In the genomic region with DNA sequence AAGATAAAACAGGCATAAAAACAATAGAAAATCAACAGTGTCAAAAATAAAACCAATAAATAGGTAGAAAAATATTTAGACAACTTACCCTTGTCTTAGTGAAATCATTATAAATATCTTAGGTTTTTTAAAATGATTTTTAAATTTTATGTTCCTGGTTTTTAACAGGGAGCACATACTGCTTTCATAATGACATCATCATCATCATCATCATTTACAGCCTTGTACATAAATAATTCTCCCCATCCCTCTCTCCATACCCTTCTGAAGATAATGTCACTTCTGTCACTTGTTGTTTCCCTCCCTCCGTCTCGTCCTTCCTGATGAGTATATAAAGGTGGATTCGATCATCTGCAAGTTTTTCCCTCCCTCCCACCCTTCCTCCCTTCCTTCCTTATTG, we compare ENCODE assay signal across 43 cellular contexts. TPM values are rescaled to one million over a fixed set of nuclear protein-coding genes. Genes with fewer than 3 reads are reported as not detected.
"Had no signal": no experiment of that assay in that cellular context is flagged by ENCODE, and none has a peak within 500 bp of the region (broad histone marks: within the 10 kb centered on the region; RNA-seq: fewer than 3 reads in every experiment).

No MANE protein-coding gene starts in this region.

- FAIRE-seq: astrocyte, bronchial epithelial cell had no signal

- H3K9me3 Mint-ChIP-seq: brain had no signal

- ATAC-seq: activated naive CD4-positive, alpha-beta T cell treated with anti-CD3 and anti-CD28 coated beads, Interleukin-2, amount 50 U/mL, for 72 hours; activated naive CD8-positive, alpha-beta T cell treated with anti-CD3 and anti-CD28 coated beads, Interleukin-2, amount 50 U/mL, for 24 hours; activated T-cell treated with anti-CD3 and anti-CD28 coated beads, Interleukin-2, amount 50 U/mL, for 4 hours; activated T-cell treated with anti-CD3 and anti-CD28 coated beads, Interleukin-2, amount 50 U/mL, for 72 hours; activated T-helper 17 cell treated with anti-CD3 and anti-CD28 coated beads, Interleukin-2, amount 50 U/mL, for 72 hours; body of pancreas had no signal

- DNase-seq: activated effector memory CD4-positive, alpha-beta T cell treated with anti-CD3 and anti-CD28 coated beads, Interleukin-2, amount 50 U/mL, for 16 hours; activated effector memory CD4-positive, alpha-beta T cell treated with Interleukin-2 at 50 U/mL for 16 hours; activated gamma-delta T cell; activated gamma-delta T cell treated with Interleukin-2 at 50 U/mL for 16 hours; activated naive CD4-positive, alpha-beta T cell; activated naive CD4-positive, alpha-beta T cell treated with anti-CD3 and anti-CD28 coated beads for 36 hours; activated naive CD4-positive, alpha-beta T cell treated with anti-CD3 and anti-CD28 coated beads, Interleukin-2, amount 10 ng/mL, durations not matched to agents 7 days and 5 days; activated naive CD4-positive, alpha-beta T cell treated with anti-CD3 and anti-CD28 coated beads, Interleukin-2, amount 50 U/mL, for 16 hours; activated naive CD4-positive, alpha-beta T cell treated with Interleukin-2 at 50 U/mL for 16 hours; activated naive CD8-positive, alpha-beta T cell treated with anti-CD3 and anti-CD28 coated beads for 36 hours; activated naive CD8-positive, alpha-beta T cell treated with anti-CD3 and anti-CD28 coated beads, Interleukin-2, amount 10 ng/mL, durations not matched to agents 7 days and 5 days; activated naive CD8-positive, alpha-beta T cell treated with anti-CD3 and anti-CD28 coated beads, Interleukin-2, amount 50 U/mL, for 24 hours; activated T-cell treated with anti-CD3 and anti-CD28 coated beads, Interleukin-2, amount 50 U/mL, for 1 hour; activated T-cell treated with anti-CD3 and anti-CD28 coated beads, Interleukin-2, amount 50 U/mL, for 24 hours; activated T-cell treated with anti-CD3 and anti-CD28 coated beads, Interleukin-2, amount 50 U/mL, for 4 hours; activated T-cell treated with anti-CD3 and anti-CD28 coated beads, Interleukin-2, amount 50 U/mL, for 48 hours; activated T-cell treated with anti-CD3 and anti-CD28 coated beads, Interleukin-2, amount 50 U/mL, for 72 hours; adrenal gland; amniotic stem cell; amygdala; anterior cingulate cortex; aorta; body of pancreas; brain microvascular endothelial cell; caudate nucleus; central memory CD4-positive, alpha-beta T cell; cerebellar nuclear complex had no signal

- H3K27me3 Mint-ChIP-seq: activated naive CD4-positive, alpha-beta T cell treated with anti-CD3 and anti-CD28 coated beads, Interleukin-2, amount 10 ng/mL, durations not matched to agents 7 days and 5 days; activated naive CD4-positive, alpha-beta T cell treated with anti-CD3 and anti-CD28 coated beads, Interleukin-2, amount 50 U/mL, for 24 hours; activated naive CD8-positive, alpha-beta T cell; activated naive CD8-positive, alpha-beta T cell treated with anti-CD3 and anti-CD28 coated beads for 36 hours; activated naive CD8-positive, alpha-beta T cell treated with anti-CD3 and anti-CD28 coated beads, Interleukin-2, amount 10 ng/mL, durations not matched to agents 7 days and 5 days; activated naive CD8-positive, alpha-beta T cell treated with anti-CD3 and anti-CD28 coated beads, Interleukin-2, amount 50 U/mL, for 24 hours; activated T-cell treated with anti-CD3 and anti-CD28 coated beads, Interleukin-2, amount 50 U/mL, for 24 hours; activated T-helper 17 cell treated with anti-CD3 and anti-CD28 coated beads, Interleukin-2, amount 50 U/mL, for 72 hours; central memory CD8-positive, alpha-beta T cell had no signal

- H3K36me3 Mint-ChIP-seq: activated naive CD4-positive, alpha-beta T cell treated with anti-CD3 and anti-CD28 coated beads, Interleukin-2, amount 10 ng/mL, durations not matched to agents 7 days and 5 days; activated naive CD4-positive, alpha-beta T cell treated with anti-CD3 and anti-CD28 coated beads, Interleukin-2, amount 50 U/mL, for 24 hours; activated naive CD4-positive, alpha-beta T cell treated with anti-CD3 and anti-CD28 coated beads, Interleukin-2, amount 50 U/mL, for 72 hours; activated naive CD8-positive, alpha-beta T cell; activated naive CD8-positive, alpha-beta T cell treated with anti-CD3 and anti-CD28 coated beads for 36 hours; activated naive CD8-positive, alpha-beta T cell treated with anti-CD3 and anti-CD28 coated beads, Interleukin-2, amount 10 ng/mL, durations not matched to agents 7 days and 5 days; brain had no signal

- H3K4me1 ChIP-seq: adrenal gland, ascending aorta, body of pancreas, breast epithelium had no signal

- H3K4me1 Mint-ChIP-seq: activated naive CD4-positive, alpha-beta T cell treated with anti-CD3 and anti-CD28 coated beads, Interleukin-2, amount 10 ng/mL, durations not matched to agents 7 days and 5 days; activated naive CD4-positive, alpha-beta T cell treated with anti-CD3 and anti-CD28 coated beads, Interleukin-2, amount 50 U/mL, for 24 hours; activated naive CD8-positive, alpha-beta T cell treated with anti-CD3 and anti-CD28 coated beads for 36 hours; activated naive CD8-positive, alpha-beta T cell treated with anti-CD3 and anti-CD28 coated beads, Interleukin-2, amount 10 ng/mL, durations not matched to agents 7 days and 5 days; activated naive CD8-positive, alpha-beta T cell treated with anti-CD3 and anti-CD28 coated beads, Interleukin-2, amount 50 U/mL, for 24 hours; activated T-helper 17 cell treated with anti-CD3 and anti-CD28 coated beads, Interleukin-2, amount 50 U/mL, for 72 hours; brain; central memory CD8-positive, alpha-beta T cell had no signal

- H3K27ac Mint-ChIP-seq: activated naive CD4-positive, alpha-beta T cell treated with anti-CD3 and anti-CD28 coated beads for 36 hours; activated naive CD4-positive, alpha-beta T cell treated with anti-CD3 and anti-CD28 coated beads, Interleukin-2, amount 10 ng/mL, durations not matched to agents 7 days and 5 days; activated naive CD4-positive, alpha-beta T cell treated with anti-CD3 and anti-CD28 coated beads, Interleukin-2, amount 50 U/mL, for 24 hours; activated naive CD4-positive, alpha-beta T cell treated with anti-CD3 and anti-CD28 coated beads, Interleukin-2, amount 50 U/mL, for 72 hours; activated naive CD8-positive, alpha-beta T cell; activated naive CD8-positive, alpha-beta T cell treated with anti-CD3 and anti-CD28 coated beads for 36 hours; activated naive CD8-positive, alpha-beta T cell treated with anti-CD3 and anti-CD28 coated beads, Interleukin-2, amount 10 ng/mL, durations not matched to agents 7 days and 5 days; activated naive CD8-positive, alpha-beta T cell treated with anti-CD3 and anti-CD28 coated beads, Interleukin-2, amount 50 U/mL, for 24 hours; activated T-cell treated with anti-CD3 and anti-CD28 coated beads, Interleukin-2, amount 50 U/mL, for 24 hours; activated T-cell treated with anti-CD3 and anti-CD28 coated beads, Interleukin-2, amount 50 U/mL, for 72 hours; activated T-helper 1 cell treated with anti-CD3 and anti-CD28 coated beads, Interleukin-12 subunit alpha, Interleukin-12 subunit beta, Interleukin-2, Interleukin-4 antibody, amounts not matched to agents 30 ng/mL and 10 ng/mL and 1 ng/mL, durations not matched to agents 14 hours and 24 hours and 36 hours; activated T-helper 17 cell treated with anti-CD3 and anti-CD28 coated beads, Interleukin-2, amount 50 U/mL, for 72 hours; activated T-helper 2 cell treated with anti-CD3 and anti-CD28 coated beads, Interferon-gamma antibody, Interleukin-2, Interleukin-4, amounts not matched to agents 10 μg/mL and 5 μg/mL and 100 μg/mL, durations not matched to agents 14 hours and 24 hours and 36 hours; brain had no signal

- H3K27me3 ChIP-seq: adrenal gland, ascending aorta, body of pancreas, brain microvascular endothelial cell, breast epithelium, cardiac muscle cell had no signal

- H3K27ac ChIP-seq: adrenal gland, ascending aorta, body of pancreas, brain microvascular endothelial cell, breast epithelium, cardiac muscle cell had no signal

- H3K9me3 ChIP-seq: ascending aorta, body of pancreas, breast epithelium had no signal

- H3K36me3 ChIP-seq: adrenal gland, ascending aorta, brain microvascular endothelial cell, breast epithelium, cardiac muscle cell had no signal

- H3K4me3 Mint-ChIP-seq: activated naive CD4-positive, alpha-beta T cell treated with anti-CD3 and anti-CD28 coated beads for 36 hours; activated naive CD4-positive, alpha-beta T cell treated with anti-CD3 and anti-CD28 coated beads, Interleukin-2, amount 10 ng/mL, durations not matched to agents 7 days and 5 days; activated naive CD4-positive, alpha-beta T cell treated with anti-CD3 and anti-CD28 coated beads, Interleukin-2, amount 50 U/mL, for 24 hours; activated naive CD8-positive, alpha-beta T cell; activated naive CD8-positive, alpha-beta T cell treated with anti-CD3 and anti-CD28 coated beads for 36 hours; activated naive CD8-positive, alpha-beta T cell treated with anti-CD3 and anti-CD28 coated beads, Interleukin-2, amount 10 ng/mL, durations not matched to agents 7 days and 5 days; activated naive CD8-positive, alpha-beta T cell treated with anti-CD3 and anti-CD28 coated beads, Interleukin-2, amount 50 U/mL, for 24 hours; activated T-cell treated with anti-CD3 and anti-CD28 coated beads, Interleukin-2, amount 50 U/mL, for 24 hours; activated T-cell treated with anti-CD3 and anti-CD28 coated beads, Interleukin-2, amount 50 U/mL, for 4 hours; activated T-cell treated with anti-CD3 and anti-CD28 coated beads, Interleukin-2, amount 50 U/mL, for 72 hours; activated T-helper 1 cell treated with anti-CD3 and anti-CD28 coated beads, Interleukin-12 subunit alpha, Interleukin-12 subunit beta, Interleukin-2, Interleukin-4 antibody, amounts not matched to agents 30 ng/mL and 10 ng/mL and 1 ng/mL, durations not matched to agents 14 hours and 24 hours and 36 hours; activated T-helper 17 cell treated with anti-CD3 and anti-CD28 coated beads, Interleukin-2, amount 50 U/mL, for 72 hours; brain; central memory CD8-positive, alpha-beta T cell had no signal

- H3K4me3 ChIP-seq: adrenal gland, ascending aorta, body of pancreas, breast epithelium, cardiac muscle cell had no signal

RNA-seq across cellular contexts. Expression of gene CDH9, which starts 56.6 kb away (rescaled TPM):
- total RNA-seq: activated naive CD4-positive, alpha-beta T cell treated with anti-CD3 and anti-CD28 coated beads for 36 hours; activated naive CD4-positive, alpha-beta T cell treated with anti-CD3 and anti-CD28 coated beads, Interleukin-2, amount 50 U/mL, for 72 hours; activated naive CD8-positive, alpha-beta T cell treated with anti-CD3 and anti-CD28 coated beads for 36 hours; activated naive CD8-positive, alpha-beta T cell treated with anti-CD3 and anti-CD28 coated beads, Interleukin-2, amount 10 ng/mL, durations not matched to agents 7 days and 5 days; activated T-cell treated with anti-CD3 and anti-CD28 coated beads, Interleukin-2, amount 50 U/mL, for 4 hours; activated T-cell treated with anti-CD3 and anti-CD28 coated beads, Interleukin-2, amount 50 U/mL, for 72 hours; activated T-helper 1 cell treated with anti-CD3 and anti-CD28 coated beads, Interleukin-12 subunit alpha, Interleukin-12 subunit beta, Interleukin-2, Interleukin-4 antibody, amounts not matched to agents 30 ng/mL and 10 ng/mL and 1 ng/mL, durations not matched to agents 14 hours and 24 hours and 36 hours; activated T-helper 17 cell treated with anti-CD3 and anti-CD28 coated beads, Interleukin-2, amount 50 U/mL, for 72 hours; activated T-helper 2 cell treated with anti-CD3 and anti-CD28 coated beads, Interferon-gamma antibody, Interleukin-2, Interleukin-4, amounts not matched to agents 10 μg/mL and 5 μg/mL and 100 μg/mL, durations not matched to agents 14 hours and 24 hours and 36 hours; aorta; ascending aorta; astrocyte; body of pancreas; breast epithelium; bronchial epithelial cell; cardiac muscle cell; cardiac septum; chondrocyte had no signal
- polyA plus RNA-seq: adipose tissue, aorta, cardiac muscle cell had no signal
